Comparison of ENCODE assay signal across 1 cellular context in the genomic region with DNA sequence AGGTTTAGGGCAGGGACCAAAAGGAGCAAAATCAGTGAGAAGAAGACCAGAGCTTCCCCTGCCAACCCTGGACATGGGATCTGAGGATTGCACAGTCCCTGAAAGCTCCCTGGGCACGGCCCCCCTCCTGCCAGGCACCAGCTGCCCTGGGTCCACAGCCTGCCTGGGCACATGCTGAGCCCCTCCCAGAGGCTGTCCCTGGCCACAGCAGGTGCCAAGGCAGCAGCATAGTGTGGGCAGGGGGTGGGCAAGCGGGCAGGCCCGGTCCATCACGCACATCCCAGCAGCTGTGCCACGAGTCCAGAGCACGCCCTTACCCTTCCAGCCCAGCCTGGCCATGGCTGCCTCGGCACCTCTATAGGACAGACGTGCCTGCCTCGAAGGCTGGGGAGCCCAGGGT.
TF ChIP-seq lines count a peak whose summit lies in the region.

No MANE protein-coding gene starts in this region.

TF ChIP-seq in WTC11, 78 proteins besides CTCF, POLR2A, EP300 and RAD21 (continued from another document):
- TF ChIP-seq, protein P1, sequence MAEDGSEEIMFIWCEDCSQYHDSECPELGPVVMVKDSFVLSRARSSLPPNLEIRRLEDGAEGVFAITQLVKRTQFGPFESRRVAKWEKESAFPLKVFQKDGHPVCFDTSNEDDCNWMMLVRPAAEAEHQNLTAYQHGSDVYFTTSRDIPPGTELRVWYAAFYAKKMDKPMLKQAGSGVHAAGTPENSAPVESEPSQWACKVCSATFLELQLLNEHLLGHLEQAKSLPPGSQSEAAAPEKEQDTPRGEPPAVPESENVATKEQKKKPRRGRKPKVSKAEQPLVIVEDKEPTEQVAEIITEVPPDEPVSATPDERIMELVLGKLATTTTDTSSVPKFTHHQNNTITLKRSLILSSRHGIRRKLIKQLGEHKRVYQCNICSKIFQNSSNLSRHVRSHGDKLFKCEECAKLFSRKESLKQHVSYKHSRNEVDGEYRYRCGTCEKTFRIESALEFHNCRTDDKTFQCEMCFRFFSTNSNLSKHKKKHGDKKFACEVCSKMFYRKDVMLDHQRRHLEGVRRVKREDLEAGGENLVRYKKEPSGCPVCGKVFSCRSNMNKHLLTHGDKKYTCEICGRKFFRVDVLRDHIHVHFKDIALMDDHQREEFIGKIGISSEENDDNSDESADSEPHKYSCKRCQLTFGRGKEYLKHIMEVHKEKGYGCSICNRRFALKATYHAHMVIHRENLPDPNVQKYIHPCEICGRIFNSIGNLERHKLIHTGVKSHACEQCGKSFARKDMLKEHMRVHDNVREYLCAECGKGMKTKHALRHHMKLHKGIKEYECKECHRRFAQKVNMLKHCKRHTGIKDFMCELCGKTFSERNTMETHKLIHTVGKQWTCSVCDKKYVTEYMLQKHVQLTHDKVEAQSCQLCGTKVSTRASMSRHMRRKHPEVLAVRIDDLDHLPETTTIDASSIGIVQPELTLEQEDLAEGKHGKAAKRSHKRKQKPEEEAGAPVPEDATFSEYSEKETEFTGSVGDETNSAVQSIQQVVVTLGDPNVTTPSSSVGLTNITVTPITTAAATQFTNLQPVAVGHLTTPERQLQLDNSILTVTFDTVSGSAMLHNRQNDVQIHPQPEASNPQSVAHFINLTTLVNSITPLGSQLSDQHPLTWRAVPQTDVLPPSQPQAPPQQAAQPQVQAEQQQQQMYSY (CRISPR knock-in tag; IDR thresholded peaks at IDR 0.05), result no peak
- TF ChIP-seq, protein P2, sequence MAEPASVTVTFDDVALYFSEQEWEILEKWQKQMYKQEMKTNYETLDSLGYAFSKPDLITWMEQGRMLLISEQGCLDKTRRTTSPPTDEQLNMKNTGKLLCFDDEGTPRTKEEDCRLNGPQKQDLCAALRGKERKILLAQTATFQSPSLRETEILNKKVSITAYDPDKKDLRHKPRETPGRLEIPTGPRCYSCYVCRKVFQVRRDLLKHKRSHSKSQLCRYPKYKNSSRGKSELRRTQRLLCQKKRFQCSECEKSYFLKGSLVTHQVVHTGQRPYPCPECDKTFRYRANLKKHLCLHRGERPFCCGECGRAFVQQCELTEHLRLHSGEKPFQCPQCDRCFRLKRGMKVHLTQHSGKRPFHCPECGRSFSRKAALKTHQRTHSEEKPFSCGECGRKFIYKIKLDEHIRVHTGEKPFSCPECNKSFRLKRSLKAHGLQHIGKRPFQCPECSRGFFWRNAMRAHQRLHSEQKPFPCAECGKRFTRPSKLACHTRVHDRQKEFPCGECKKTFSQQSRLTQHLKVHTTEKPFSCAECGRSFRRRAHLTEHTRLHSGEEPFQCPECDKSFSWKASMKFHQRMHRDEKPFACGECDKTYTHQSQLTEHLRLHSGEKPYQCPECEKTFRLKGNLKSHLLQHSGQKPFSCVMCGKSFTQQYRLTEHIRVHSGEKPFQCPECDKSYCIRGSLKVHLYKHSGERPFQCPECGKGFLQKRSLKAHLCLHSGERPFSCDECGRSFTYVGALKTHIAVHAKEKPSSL (CRISPR knock-in tag; conservative IDR thresholded peaks at IDR 0.05), result no peak
- TF ChIP-seq ZNF423 (CRISPR knock-in tag; IDR thresholded peaks at IDR 0.05) (no peak), RORB (CRISPR knock-in tag; IDR thresholded peaks at IDR 0.05) (no peak), NR3C1 (CRISPR knock-in tag; conservative IDR thresholded peaks at IDR 0.05; ENCODE audit: low read depth) (no peak)
- TF ChIP-seq, protein P3, sequence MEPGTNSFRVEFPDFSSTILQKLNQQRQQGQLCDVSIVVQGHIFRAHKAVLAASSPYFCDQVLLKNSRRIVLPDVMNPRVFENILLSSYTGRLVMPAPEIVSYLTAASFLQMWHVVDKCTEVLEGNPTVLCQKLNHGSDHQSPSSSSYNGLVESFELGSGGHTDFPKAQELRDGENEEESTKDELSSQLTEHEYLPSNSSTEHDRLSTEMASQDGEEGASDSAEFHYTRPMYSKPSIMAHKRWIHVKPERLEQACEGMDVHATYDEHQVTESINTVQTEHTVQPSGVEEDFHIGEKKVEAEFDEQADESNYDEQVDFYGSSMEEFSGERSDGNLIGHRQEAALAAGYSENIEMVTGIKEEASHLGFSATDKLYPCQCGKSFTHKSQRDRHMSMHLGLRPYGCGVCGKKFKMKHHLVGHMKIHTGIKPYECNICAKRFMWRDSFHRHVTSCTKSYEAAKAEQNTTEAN (CRISPR knock-in tag; IDR thresholded peaks at IDR 0.05), result no peak
- TF ChIP-seq, protein P4, sequence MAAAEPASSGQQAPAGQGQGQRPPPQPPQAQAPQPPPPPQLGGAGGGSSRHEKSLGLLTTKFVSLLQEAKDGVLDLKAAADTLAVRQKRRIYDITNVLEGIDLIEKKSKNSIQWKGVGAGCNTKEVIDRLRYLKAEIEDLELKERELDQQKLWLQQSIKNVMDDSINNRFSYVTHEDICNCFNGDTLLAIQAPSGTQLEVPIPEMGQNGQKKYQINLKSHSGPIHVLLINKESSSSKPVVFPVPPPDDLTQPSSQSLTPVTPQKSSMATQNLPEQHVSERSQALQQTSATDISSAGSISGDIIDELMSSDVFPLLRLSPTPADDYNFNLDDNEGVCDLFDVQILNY (CRISPR knock-in tag; IDR thresholded peaks at IDR 0.05), result no peak
